ENCODE assay signal across 24 cellular contexts in genomic region chr1:28538286-28538685, GRCh38. TPM values are rescaled to one million over a fixed set of nuclear protein-coding genes. Genes with fewer than 3 reads are reported as not detected.
DNase-seq lines count a peak whose midpoint lies in the region; ATAC-seq and TF ChIP-seq lines count a peak whose summit lies in the region.
"Had no signal": no experiment of that assay in that cellular context is flagged by ENCODE, and none has a peak within 500 bp of the region (broad histone marks: within the 10 kb centered on the region; RNA-seq: fewer than 3 reads in every experiment).

No MANE protein-coding gene starts in this region.

- TF ChIP-seq CTCF in GM23338 (conservative IDR thresholded peaks at IDR 0.05; ENCODE audit: low read depth in 2 of 2) (no peak), Panc1 (IDR thresholded peaks at IDR 0.05) (no peak), glutamatergic neuron (IDR thresholded peaks at IDR 0.05; ENCODE audit: partially characterized antibody, unreplicated experiment) (no peak), osteocyte (IDR thresholded peaks at IDR 0.05) (no peak)

- BruUV-seq in Panc1 (replicated peaks; lab: Mats Ljungman, UMichigan), result TSS peak; percentile 95

- CTCF ChIA-PET in Panc1 (lab: Charles Lee), result no interaction called here

- H3K27ac ChIP-seq in GM23338 (ENCODE audit: low read depth) (peak overlapping the region; percentile 4; the same call in 1 of the 2 replicates), Panc1 (ENCODE audit: low read length) (no peak overlapping the region)
- H3K27ac ChIP-seq: colonic mucosa, esophagus muscularis mucosa, hepatocyte, left ventricle myocardium inferior, neutrophil, thoracic aorta had no signal

- POLR2A ChIA-PET in Panc1 (lab: Charles Lee), result interaction anchor here (1.3 kb wide), 1 partner anchor 44 kb away, joined by 7 read pairs; no protein-coding TSS in a partner anchor

- H3K79me2 ChIP-seq in GM23338 (replicated peaks; ENCODE audit: insufficient read depth), result no peaks in the 10 kb centered on the region
- H3K79me2 ChIP-seq: hepatocyte had no signal

- peaks cover 5% of the 10 kb centered on the region for H3K27me3 Mint-ChIP-seq in GM23338 (ENCODE audit: insufficient read depth, low read depth, poor library complexity)
- H3K27me3 Mint-ChIP-seq in glutamatergic neuron (ENCODE audit: unreplicated experiment), result no peaks in the 10 kb centered on the region
- no peaks in the 10 kb centered on the region for H3K27me3 Mint-ChIP-seq in osteocyte (ENCODE audit: unreplicated experiment)
- H3K27me3 Mint-ChIP-seq: CD4-positive, alpha-beta memory T cell had no signal

- DNase-seq in GM23338 (ENCODE audit: low spot score), result no peak
- DNase-seq in Panc1 (ENCODE audit: low read depth, low spot score), result no peak
- no peak for DNase-seq in glutamatergic neuron
- DNase-seq in pons (ENCODE audit: low spot score), result peak; percentile 12
- DNase-seq in hypothalamus (lab: John Stamatoyannopoulos, UW), result no peak
- DNase-seq in osteocyte (ENCODE audit: extremely low spot score, unreplicated experiment), result no peak
- no peak for DNase-seq in amygdala (lab: John Stamatoyannopoulos, UW)
- DNase-seq: activated gamma-delta T cell; CD4-positive, alpha-beta memory T cell; DMS79; GF-D8; immature natural killer cell; Karpas-422; left ventricle myocardium inferior; NCI-H526; RPMI8226; stimulated activated CD4-positive, alpha-beta T cell treated with anti-CD3 and anti-CD28 coated beads, Interleukin-2, amount 100 ng/mL, for 24 hours had no signal

- H3K36me3 Mint-ChIP-seq in GM23338 (ENCODE audit: low read depth) (peaks cover 53% of the 10 kb centered on the region), glutamatergic neuron (ENCODE audit: unreplicated experiment) (no peaks in the 10 kb centered on the region), osteocyte (ENCODE audit: unreplicated experiment) (peaks cover 9% of the 10 kb centered on the region)

- H3K4me1 ChIP-seq in GM23338 (ENCODE audit: insufficient read depth) (no peaks in the 10 kb centered on the region), Panc1 (ENCODE audit: control insufficient read depth, insufficient read depth, low read length) (no peaks in the 10 kb centered on the region)
- H3K4me1 ChIP-seq: colonic mucosa, esophagus muscularis mucosa, left ventricle myocardium inferior had no signal

- H3K9me3 Mint-ChIP-seq in GM23338 (no peaks in the 10 kb centered on the region; the same call in 2 of the 3 replicates), glutamatergic neuron (ENCODE audit: unreplicated experiment) (no peaks in the 10 kb centered on the region), osteocyte (ENCODE audit: unreplicated experiment) (no peaks in the 10 kb centered on the region)
- H3K9me3 Mint-ChIP-seq: CD4-positive, alpha-beta memory T cell; immature natural killer cell; T-helper 1 cell treated with Interleukin-12 subunit alpha and Interleukin-12 subunit beta and Interleukin-4 antibody, amounts not matched to agents 30 μg/mL and 1 μg/mL, for 36 hours had no signal

- H3K27me3 ChIP-seq in GM23338 (ENCODE audit: insufficient read depth), result no peaks in the 10 kb centered on the region
- H3K27me3 ChIP-seq in Panc1 (ENCODE audit: control insufficient read depth, insufficient read depth, low read length), result no peaks in the 10 kb centered on the region
- H3K27me3 ChIP-seq: colonic mucosa, esophagus muscularis mucosa, hepatocyte, neutrophil had no signal

- H3K4me3 Mint-ChIP-seq in GM23338, result no peak overlapping the region
- peak overlapping the region; percentile 45 for H3K4me3 Mint-ChIP-seq in glutamatergic neuron (ENCODE audit: unreplicated experiment)
- no peak overlapping the region for H3K4me3 Mint-ChIP-seq in osteocyte (ENCODE audit: unreplicated experiment)
- H3K4me3 Mint-ChIP-seq: CD4-positive, alpha-beta memory T cell; immature natural killer cell; T-helper 1 cell treated with Interleukin-12 subunit alpha and Interleukin-12 subunit beta and Interleukin-4 antibody, amounts not matched to agents 30 μg/mL and 1 μg/mL, for 36 hours had no signal

- in situ Hi-C loops in Panc1 (cut with HindIII; ENCODE audit: low pct_unique_long_range_greater_than_20kb, low sequenced_read_pairs), result no loop called here

- intact Hi-C loops in Panc1 (cut with micrococcal nuclease; ENCODE audit: unreplicated experiment), result no loop called here

- H3F3A ChIP-seq in GM23338 (replicated peaks; ENCODE audit: low read depth), result peaks cover 10% of the 10 kb centered on the region

- H3K9me3 ChIP-seq in Panc1 (ENCODE audit: control insufficient read depth, insufficient read depth, low read depth, low read length), result no peaks in the 10 kb centered on the region
- H3K9me3 ChIP-seq: colonic mucosa, esophagus muscularis mucosa, left ventricle myocardium inferior, neutrophil, thoracic aorta had no signal

- H3K4me2 ChIP-seq in GM23338, result no peak overlapping the region
- H3K4me2 ChIP-seq: hepatocyte, smooth muscle cell had no signal

- ATAC-seq in GM23338 (no peak), Panc1 (no peak)

- peaks cover 13% of the 10 kb centered on the region; the same call in 1 of the 2 replicates for H3K36me3 ChIP-seq in GM23338 (ENCODE audit: insufficient read depth)
- no peaks in the 10 kb centered on the region; the same call in 1 of the 2 replicates for H3K36me3 ChIP-seq in Panc1 (ENCODE audit: control insufficient read depth, insufficient read depth, low read length)
- H3K36me3 ChIP-seq: colonic mucosa, thoracic aorta had no signal

- no peaks in the 10 kb centered on the region for H3K9me2 ChIP-seq in GM23338 (ENCODE audit: insufficient read depth)

- H3K4me3 ChIP-seq in GM23338 (no peak overlapping the region), Panc1 (ENCODE audit: low read depth in 2 of 2, low read length in 2 of 2) (no peak overlapping the region)
- H3K4me3 ChIP-seq: colonic mucosa, esophagus muscularis mucosa, hepatocyte, left ventricle myocardium inferior, smooth muscle cell, thoracic aorta had no signal

- H4K20me1 ChIP-seq in GM23338 (replicated peaks; ENCODE audit: insufficient read depth), result peaks cover 2% of the 10 kb centered on the region; the same call in 1 of the 2 replicates

- H3K4me1 Mint-ChIP-seq in GM23338, result no peaks in the 10 kb centered on the region; the same call in 2 of the 3 replicates
- H3K4me1 Mint-ChIP-seq in glutamatergic neuron (ENCODE audit: low read depth, unreplicated experiment), result peaks cover 8% of the 10 kb centered on the region
- no peaks in the 10 kb centered on the region for H3K4me1 Mint-ChIP-seq in osteocyte (ENCODE audit: unreplicated experiment)
- H3K4me1 Mint-ChIP-seq: CD4-positive, alpha-beta memory T cell; immature natural killer cell had no signal

- no peak overlapping the region for H2AFZ ChIP-seq in GM23338
- H2AFZ ChIP-seq: hepatocyte had no signal

- no peak overlapping the region for H3K27ac Mint-ChIP-seq in GM23338
- H3K27ac Mint-ChIP-seq in glutamatergic neuron (ENCODE audit: unreplicated experiment), result peak overlapping the region; percentile 90
- no peak overlapping the region for H3K27ac Mint-ChIP-seq in osteocyte (ENCODE audit: unreplicated experiment)
- H3K27ac Mint-ChIP-seq: T-helper 1 cell treated with Interleukin-12 subunit alpha and Interleukin-12 subunit beta and Interleukin-4 antibody, amounts not matched to agents 30 μg/mL and 1 μg/mL, for 36 hours had no signal

TF ChIP-seq in GM23338, 12 proteins besides CTCF, POLR2A, EP300 and RAD21 (continues in another document):
- no peak for TF ChIP-seq STAT1 (IDR thresholded peaks at IDR 0.05; ENCODE audit: unreplicated experiment)
- no peak for TF ChIP-seq EZH2phosphoT487 (IDR thresholded peaks at IDR 0.05; ENCODE audit: unreplicated experiment)
- TF ChIP-seq CREB1 (CRISPR knock-in tag; IDR thresholded peaks at IDR 0.05; ENCODE audit: low read depth), result no peak
- TF ChIP-seq ZNF114 (CRISPR knock-in tag; IDR thresholded peaks at IDR 0.05), result no peak
- no peak for TF ChIP-seq EZH2 (IDR thresholded peaks at IDR 0.05; ENCODE audit: low read depth, unreplicated experiment)
- TF ChIP-seq, protein P1, sequence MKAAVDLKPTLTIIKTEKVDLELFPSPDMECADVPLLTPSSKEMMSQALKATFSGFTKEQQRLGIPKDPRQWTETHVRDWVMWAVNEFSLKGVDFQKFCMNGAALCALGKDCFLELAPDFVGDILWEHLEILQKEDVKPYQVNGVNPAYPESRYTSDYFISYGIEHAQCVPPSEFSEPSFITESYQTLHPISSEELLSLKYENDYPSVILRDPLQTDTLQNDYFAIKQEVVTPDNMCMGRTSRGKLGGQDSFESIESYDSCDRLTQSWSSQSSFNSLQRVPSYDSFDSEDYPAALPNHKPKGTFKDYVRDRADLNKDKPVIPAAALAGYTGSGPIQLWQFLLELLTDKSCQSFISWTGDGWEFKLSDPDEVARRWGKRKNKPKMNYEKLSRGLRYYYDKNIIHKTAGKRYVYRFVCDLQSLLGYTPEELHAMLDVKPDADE (IDR thresholded peaks at IDR 0.05), result no peak
- TF ChIP-seq JUNB (IDR thresholded peaks at IDR 0.05; ENCODE audit: unreplicated experiment), result no peak
- TF ChIP-seq ZNF331 (CRISPR knock-in tag; IDR thresholded peaks at IDR 0.05; ENCODE audit: low read depth), result no peak
- no peak for TF ChIP-seq NANOG (IDR thresholded peaks at IDR 0.05; ENCODE audit: borderline replicate concordance)

RNA-seq across cellular contexts. Expression of gene TRNAU1AP, which starts 14.6 kb away (rescaled TPM):
- 13.0 and 20.3 TPM in 2 replicates for total RNA-seq in GM23338 (2014; rRNA removed; shearing (Covaris generic))
- polyA plus RNA-seq in GM23338 (2016; fragmentation: Nextera tagmentation; extraction: Ambion mirVana), result 39.2 and 42.1 TPM in 2 replicates
- total RNA-seq in Panc1 (2021; ENCODE audit: unreplicated experiment) (39.1 TPM), glutamatergic neuron (ENCODE audit: unreplicated experiment) (39.8 TPM), osteocyte (21.2 and 23.3 TPM in 2 replicates)
- 21.7 TPM for polyA plus RNA-seq in Panc1 (2012; ENCODE audit: insufficient read length)

RNA-seq across cellular contexts. Expression of gene RCC1, which starts 32.4 kb away (rescaled TPM):
- 88.8 and 97.4 TPM in 2 replicates for total RNA-seq in GM23338 (2014; rRNA removed; shearing (Covaris generic))
- polyA plus RNA-seq in GM23338 (2016; fragmentation: Nextera tagmentation; extraction: Ambion mirVana), result 35.6 and 36.9 TPM in 2 replicates
- total RNA-seq in Panc1 (2021; ENCODE audit: unreplicated experiment) (61.2 TPM), glutamatergic neuron (ENCODE audit: unreplicated experiment) (12.3 TPM), osteocyte (22.9 and 25.0 TPM in 2 replicates)
- 57.8 TPM for polyA plus RNA-seq in Panc1 (2012; ENCODE audit: insufficient read length)

RNA-seq across cellular contexts. Expression of gene RAB42, which starts 53.8 kb away (rescaled TPM):
- 17.7 and 22.5 TPM in 2 replicates for total RNA-seq in GM23338 (2014; rRNA removed; shearing (Covaris generic))
- polyA plus RNA-seq in GM23338 (2016; fragmentation: Nextera tagmentation; extraction: Ambion mirVana), result 12.4 and 13.0 TPM in 2 replicates
- total RNA-seq in Panc1 (2021; ENCODE audit: unreplicated experiment) (4.2 TPM), glutamatergic neuron (ENCODE audit: unreplicated experiment) (0.69 TPM), osteocyte (0.56 and 1.6 TPM in 2 replicates)
- polyA plus RNA-seq in Panc1 (2012; ENCODE audit: insufficient read length), result 5.4 TPM
- polyA plus RNA-seq: CD4-positive, alpha-beta memory T cell; immature natural killer cell had no signal
